28 cellular contexts compared by ENCODE assay signal in the genomic region with DNA sequence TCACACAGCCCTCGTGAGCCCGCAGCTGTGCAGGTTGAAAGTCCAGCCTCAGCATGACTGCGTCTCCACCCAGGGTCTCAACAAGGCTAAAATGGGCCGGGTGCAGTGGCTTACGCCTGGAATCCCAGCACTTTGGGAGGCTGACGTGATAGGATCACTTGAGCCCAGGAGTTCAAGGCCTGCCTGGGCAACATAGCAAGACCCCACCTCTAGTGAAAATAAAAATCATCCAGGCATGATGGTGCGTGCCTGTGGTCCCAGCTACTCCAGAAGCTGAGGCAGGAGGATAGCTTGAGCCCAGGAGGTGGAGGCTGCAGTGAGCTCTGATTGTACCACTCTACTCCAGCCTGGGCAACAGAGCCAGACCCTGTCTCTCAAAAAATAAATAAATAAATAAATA.
"Had no signal": no experiment of that assay in that cellular context is flagged by ENCODE, and none has a peak within 500 bp of the region (broad histone marks: within the 10 kb centered on the region; RNA-seq: fewer than 3 reads in every experiment).

No MANE protein-coding gene starts in this region.

- H3K79me2 ChIP-seq: parathyroid adenoma had no signal

- H3K9ac ChIP-seq: parathyroid adenoma had no signal

- DNase-seq: naive thymus-derived CD8-positive, alpha-beta T cell; nephron progenitor cell; occipital lobe; ovary; right cardiac atrium; spleen; stimulated activated CD4-positive, alpha-beta T cell treated with anti-CD3 and anti-CD28 coated beads, Interleukin-12 subunit alpha, Interleukin-12 subunit beta, amount 100 ng/mL, for 4 hours; stimulated activated CD4-positive, alpha-beta T cell treated with anti-CD3 and anti-CD28 coated beads, Interleukin-1b, Interleukin-23, amount 100 ng/mL, for 48 hours; stimulated activated CD4-positive, alpha-beta T cell treated with anti-CD3 and anti-CD28 coated beads, Interleukin-4, amount 100 ng/mL, for 1 hour; stimulated activated CD4-positive, alpha-beta T cell treated with anti-CD3 and anti-CD28 coated beads, Interleukin-4, amount 100 ng/mL, for 4 hours; stimulated activated CD8-positive, alpha-beta memory T cell treated with anti-CD3 and anti-CD28 coated beads, Interleukin-4, amount 100 ng/mL, for 48 hours; stimulated activated naive CD4-positive, alpha-beta T cell; stimulated activated naive CD8-positive, alpha-beta T cell treated with anti-CD3 and anti-CD28 coated beads, Interleukin-15, amount 100 ng/mL, for 72 hours; stimulated activated naive CD8-positive, alpha-beta T cell treated with anti-CD3 and anti-CD28 coated beads, Interleukin-15, Interleukin-2, amounts not matched to agents 100 U/mL and 50 U/mL, for 24 hours; substantia nigra; testis; tibial artery; transverse colon; upper lobe of right lung; uterus had no signal

- H3K4me2 ChIP-seq: smooth muscle cell had no signal

- H3K27ac ChIP-seq: ovary, parathyroid adenoma, psoas muscle, skin epidermis, spleen, suprapubic skin, testis, tibial artery, transverse colon, upper lobe of right lung, uterus had no signal

- H3K9me3 ChIP-seq: ovary, psoas muscle, spleen, suprapubic skin, testis, tibial artery, transverse colon, upper lobe of right lung, uterus had no signal

- H3K36me3 ChIP-seq: ovary, spleen, suprapubic skin, tibial artery, transverse colon, upper lobe of right lung, uterus had no signal

- H2AFZ ChIP-seq: parathyroid adenoma had no signal

- H3K4me3 ChIP-seq: ovary, psoas muscle, skin epidermis, smooth muscle cell, spleen, suprapubic skin, testis, tibial artery, transverse colon, upper lobe of right lung, uterus had no signal

- H3K27me3 ChIP-seq: ovary, testis, uterus had no signal

- H3K4me1 ChIP-seq: parathyroid adenoma, psoas muscle, suprapubic skin, testis, tibial artery, transverse colon, uterus had no signal

- ATAC-seq: naive thymus-derived CD8-positive, alpha-beta T cell; natural killer cell treated with Interleukin-12 subunit alpha and Interleukin-12 subunit beta and Interleukin-15 and Interleukin-18, amount 100 ng/mL, for 72 hours; psoas muscle; right cardiac atrium; sciatic nerve; stimulated activated memory B cell treated with anti-CD40 and anti-IgM and Interleukin-4, amounts not matched to agents 10 μg/mL and 1 μg/mL and 100 μg/mL, for 72 hours; stimulated activated naive CD8-positive, alpha-beta T cell treated with anti-CD3 and anti-CD28 coated beads, Interleukin-15, amount 100 ng/mL, for 72 hours; stimulated activated naive CD8-positive, alpha-beta T cell treated with anti-CD3 and anti-CD28 coated beads, Interleukin-15, Interleukin-2, amounts not matched to agents 100 U/mL and 50 U/mL, for 24 hours; upper lobe of right lung had no signal
